ENCODE assay signal across 21 cellular contexts in the genomic region with DNA sequence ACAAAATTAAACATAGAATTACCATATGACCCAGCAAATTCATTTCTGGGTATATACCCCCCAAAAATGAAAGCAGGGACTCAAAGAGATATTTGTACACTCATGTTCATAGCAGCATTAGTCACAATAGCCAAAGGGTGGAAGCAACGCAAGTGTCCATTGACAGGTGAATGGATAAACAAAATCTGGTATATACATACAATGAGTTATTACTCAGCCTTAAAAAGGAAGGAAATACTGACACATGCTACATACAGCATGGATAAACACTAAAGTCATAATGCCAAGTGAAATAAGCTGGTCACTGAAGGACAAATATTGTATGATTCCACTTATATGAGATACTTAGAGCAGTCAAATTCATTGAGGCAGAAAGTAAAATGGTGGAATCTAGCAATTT.
"Had no signal": no experiment of that assay in that cellular context is flagged by ENCODE, and none has a peak within 500 bp of the region (broad histone marks: within the 10 kb centered on the region; RNA-seq: fewer than 3 reads in every experiment).

No MANE protein-coding gene starts in this region.

- H3K27ac Mint-ChIP-seq: endodermal cell, nephron progenitor cell had no signal

- ATAC-seq: gastroesophageal sphincter; left cardiac atrium; left ventricle myocardium superior; naive thymus-derived CD4-positive, alpha-beta T cell had no signal

- H3K4me1 Mint-ChIP-seq: endodermal cell, nephron progenitor cell had no signal

- H3K4me3 Mint-ChIP-seq: endodermal cell; naive thymus-derived CD4-positive, alpha-beta T cell; nephron progenitor cell had no signal

- H3K4me3 ChIP-seq: colonic mucosa, esophagus muscularis mucosa, gastroesophageal sphincter, lung, sigmoid colon, skin epidermis, stomach, thoracic aorta, transverse colon had no signal

- DNase-seq: colonic mucosa; effector CD4-positive, alpha-beta T cell; endodermal cell; kidney; left cardiac atrium; left ventricle myocardium superior; naive thymus-derived CD4-positive, alpha-beta T cell; nephron progenitor cell; posterior cingulate gyrus; sigmoid colon; stimulated activated CD4-positive, alpha-beta T cell treated with anti-CD3 and anti-CD28 coated beads, Interleukin-2, amount 100 ng/mL, for 24 hours; stimulated activated CD4-positive, alpha-beta T cell treated with anti-CD3 and anti-CD28 coated beads, Interleukin-4, amount 100 ng/mL, for 4 hours; stimulated activated naive CD4-positive, alpha-beta T cell; stomach; substantia nigra; transverse colon had no signal

- H3K9me3 Mint-ChIP-seq: endodermal cell, nephron progenitor cell had no signal
